Comparison of ENCODE assay signal across 14 cellular contexts in the genomic region with DNA sequence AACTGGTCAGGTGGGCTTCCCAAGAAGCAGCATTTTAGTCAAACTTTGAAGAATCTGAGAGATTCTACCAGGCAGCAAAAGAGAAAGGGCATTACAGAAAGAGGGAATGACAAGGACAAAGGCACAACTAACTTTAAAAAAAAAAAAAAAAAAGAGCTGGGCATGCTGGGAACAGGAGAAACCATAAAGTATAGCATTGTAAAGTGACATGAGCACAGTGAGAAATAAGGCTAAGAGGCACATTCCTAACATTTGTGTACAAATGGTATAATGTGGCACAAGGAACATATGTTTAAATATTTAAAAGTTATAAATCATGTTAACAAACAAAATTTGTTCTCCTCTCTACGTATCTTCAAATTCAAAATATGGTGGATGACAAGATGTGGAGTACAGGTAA.
"Had no signal": no experiment of that assay in that cellular context is flagged by ENCODE, and none has a peak within 500 bp of the region (broad histone marks: within the 10 kb centered on the region; RNA-seq: fewer than 3 reads in every experiment).

No MANE protein-coding gene starts in this region.

- H3K4me3 ChIP-seq: coronary artery, sigmoid colon, suprapubic skin, upper lobe of right lung had no signal

- H3K27ac ChIP-seq: coronary artery, sigmoid colon, suprapubic skin, upper lobe of right lung had no signal

- H3K4me1 ChIP-seq: sigmoid colon, suprapubic skin, upper lobe of right lung had no signal

- H3K27me3 ChIP-seq: sigmoid colon, suprapubic skin, upper lobe of right lung had no signal

- H3K4me3 Mint-ChIP-seq: activated CD8-positive, alpha-beta T cell treated with anti-CD3 and anti-CD28 coated beads, Interleukin-2, amount 10 ng/mL, durations not matched to agents 7 days and 5 days; naive thymus-derived CD4-positive, alpha-beta T cell had no signal

- H3K9me3 ChIP-seq: upper lobe of right lung had no signal

- H3K36me3 ChIP-seq: sigmoid colon, suprapubic skin, upper lobe of right lung had no signal

- H3K27ac Mint-ChIP-seq: activated CD8-positive, alpha-beta T cell treated with anti-CD3 and anti-CD28 coated beads, Interleukin-2, amount 10 ng/mL, durations not matched to agents 7 days and 5 days; naive thymus-derived CD4-positive, alpha-beta T cell had no signal

- DNase-seq: activated CD4-positive, alpha-beta T cell treated with anti-CD3 and anti-CD28 coated beads for 4 hours; activated CD8-positive, alpha-beta T cell treated with anti-CD3 and anti-CD28 coated beads, Interleukin-2, amount 10 ng/mL, durations not matched to agents 7 days and 5 days; activated naive CD4-positive, alpha-beta T cell treated with Interleukin-2 at 50 U/mL for 16 hours; effector CD4-positive, alpha-beta T cell; kidney glomerular epithelial cell; naive thymus-derived CD4-positive, alpha-beta T cell; nucleus accumbens; sigmoid colon; stimulated activated CD4-positive, alpha-beta T cell treated with anti-CD3 and anti-CD28 coated beads, Interleukin-12 subunit alpha, Interleukin-12 subunit beta, amount 100 ng/mL, for 4 hours; stimulated activated naive CD8-positive, alpha-beta T cell treated with anti-CD3 and anti-CD28 coated beads, Interleukin-15, Interleukin-2, amounts not matched to agents 100 U/mL and 50 U/mL, for 24 hours; T1000; upper lobe of right lung had no signal

- ATAC-seq: activated CD8-positive, alpha-beta T cell treated with anti-CD3 and anti-CD28 coated beads, Interleukin-2, amount 10 ng/mL, durations not matched to agents 7 days and 5 days had no signal
